In the genomic region with DNA sequence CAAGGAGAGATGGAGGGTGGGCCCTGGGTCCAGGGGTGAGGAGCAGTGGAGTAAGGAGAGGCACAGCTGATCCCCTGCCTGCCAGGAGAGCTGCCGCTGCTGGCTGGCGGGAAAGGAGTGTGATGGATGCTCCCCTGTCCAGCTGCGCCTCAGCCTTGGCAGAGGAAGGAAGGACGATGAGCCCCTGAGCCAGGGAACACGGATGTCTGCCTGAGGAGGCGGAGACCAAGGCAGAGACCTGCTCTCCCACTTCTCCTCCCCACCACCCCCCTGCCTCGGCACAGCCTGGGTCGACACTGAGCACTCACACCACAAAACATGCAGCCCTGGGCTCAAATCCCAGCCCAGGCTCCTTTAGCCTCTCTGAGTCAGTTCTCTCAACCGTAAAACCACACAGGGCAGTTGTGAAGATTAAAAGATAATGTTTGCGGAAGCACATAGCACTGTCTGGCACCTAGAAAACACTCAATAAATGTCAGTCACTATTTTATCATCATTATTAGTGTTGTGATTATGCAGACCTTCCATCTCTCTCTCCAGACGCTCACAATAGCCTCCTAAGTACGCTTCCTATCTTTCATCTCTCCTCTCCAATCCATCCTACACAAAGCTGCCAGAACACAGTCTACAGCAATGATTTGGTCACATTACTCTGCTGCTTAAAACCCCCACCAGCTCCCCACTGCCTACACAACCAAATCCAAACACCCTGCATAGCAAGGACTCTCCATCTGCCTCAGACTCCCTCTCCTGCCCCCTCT, we compare ENCODE assay signal across 8 cellular contexts. TPM values are rescaled to one million over a fixed set of nuclear protein-coding genes. Genes with fewer than 3 reads are reported as not detected.
DNase-seq lines count a peak whose midpoint lies in the region; ATAC-seq, FAIRE-seq and TF ChIP-seq lines count a peak whose summit lies in the region.

No MANE protein-coding gene starts in this region.

- H3K4me1 Mint-ChIP-seq in effector memory CD8-positive, alpha-beta T cell (ENCODE audit: low read depth in 2 of 2): peaks cover 6 to 14% of the 10 kb centered on the region in 2 donors
- peaks cover 7% of the 10 kb centered on the region for H3K4me1 Mint-ChIP-seq in progenitor cell of endocrine pancreas (ENCODE audit: low read depth)

- H3K9me3 Mint-ChIP-seq in activated naive CD4-positive, alpha-beta T cell treated with anti-CD3 and anti-CD28 coated beads, Interleukin-2, amount 50 U/mL, for 72 hours: no peaks in the 10 kb centered on the region
- no peaks in the 10 kb centered on the region for H3K9me3 Mint-ChIP-seq in effector memory CD8-positive, alpha-beta T cell
- no peaks in the 10 kb centered on the region for H3K9me3 Mint-ChIP-seq in progenitor cell of endocrine pancreas (ENCODE audit: low read depth)

- H3K4me3 ChIP-seq in OCI-LY1 (ENCODE audit: low read depth, low read length, poor library complexity, severe bottlenecking) (peak overlapping the region; percentile 9), pancreas (no peak overlapping the region)

- peak overlapping the region; percentile 48 for H3K4me2 ChIP-seq in OCI-LY1 (ENCODE audit: low read length)

- H3K9me3 ChIP-seq in OCI-LY1 (ENCODE audit: low read length): no peaks in the 10 kb centered on the region
- H3K9me3 ChIP-seq in pancreas: no peaks in the 10 kb centered on the region

- H3K27ac ChIP-seq in OCI-LY1 (ENCODE audit: low read depth, low read length, poor library complexity, severe bottlenecking) (peak overlapping the region; percentile 37), pancreas (no peak overlapping the region)

- TF ChIP-seq CTCF in OCI-LY1 (IDR thresholded peaks at IDR 0.05; ENCODE audit: low read length) (no peak), pancreas (IDR thresholded peaks at IDR 0.05) (no peak), progenitor cell of endocrine pancreas (IDR thresholded peaks at IDR 0.05; ENCODE audit: unreplicated experiment) (no peak)

- H4K20me1 ChIP-seq in OCI-LY1 (ENCODE audit: insufficient read depth, low read length): no peaks in the 10 kb centered on the region

- H2AFZ ChIP-seq in OCI-LY1 (ENCODE audit: low read length): no peak overlapping the region

- peak overlapping the region in 1 of 2 donors; percentile 43 for H3K4me3 Mint-ChIP-seq in effector memory CD8-positive, alpha-beta T cell
- H3K4me3 Mint-ChIP-seq in progenitor cell of endocrine pancreas (ENCODE audit: low read depth): no peak overlapping the region

- H3K79me2 ChIP-seq in OCI-LY1 (ENCODE audit: insufficient read depth, low read length): no peaks in the 10 kb centered on the region

- H3K36me3 ChIP-seq in OCI-LY1 (ENCODE audit: insufficient read depth, low read length) (no peaks in the 10 kb centered on the region), pancreas (no peaks in the 10 kb centered on the region)

- no peaks in the 10 kb centered on the region for H3K9me2 ChIP-seq in OCI-LY1 (ENCODE audit: low read depth, low read length)

- H3K27me3 ChIP-seq in OCI-LY1 (ENCODE audit: insufficient read depth, low read length) (peaks cover 5% of the 10 kb centered on the region; the same call in 1 of the 2 replicates), pancreas (no peaks in the 10 kb centered on the region)

- WGBS in pancreas, 2 donors: 57 to 60% methylated on average over 9 to 12 of the region's 12 CpGs

- peak overlapping the region in 1 of 2 donors; percentile 42 for H3K27ac Mint-ChIP-seq in activated naive CD4-positive, alpha-beta T cell treated with anti-CD3 and anti-CD28 coated beads, Interleukin-2, amount 50 U/mL, for 72 hours
- H3K27ac Mint-ChIP-seq in effector memory CD8-positive, alpha-beta T cell: peak overlapping the region; percentile 4 to 45
- no peak overlapping the region for H3K27ac Mint-ChIP-seq in progenitor cell of endocrine pancreas

- peak; percentile 52 to 85 for ATAC-seq in activated naive CD4-positive, alpha-beta T cell treated with anti-CD3 and anti-CD28 coated beads, Interleukin-2, amount 50 U/mL, for 72 hours
- ATAC-seq in HG03108 (IDR thresholded peaks at IDR 0.05; ENCODE audit: unreplicated experiment): peak; percentile 47
- no peak for ATAC-seq in effector memory CD8-positive, alpha-beta T cell (replicated peaks)
- peak in 3 of 4 donors; percentile 35 to 72 (median 42) for ATAC-seq in pancreas

- H3K4me1 ChIP-seq in OCI-LY1 (ENCODE audit: insufficient read depth, low read length, severe bottlenecking) (peaks cover 22% of the 10 kb centered on the region), pancreas (no peaks in the 10 kb centered on the region)

- intact Hi-C loops in pancreas (cut with DNase I): no loop called here

- H3K27me3 Mint-ChIP-seq in effector memory CD8-positive, alpha-beta T cell: peaks cover 8 to 45% of the 10 kb centered on the region in 2 donors
- H3K27me3 Mint-ChIP-seq in progenitor cell of endocrine pancreas: peaks cover 33% of the 10 kb centered on the region

- no peaks in the 10 kb centered on the region for H3K36me3 Mint-ChIP-seq in activated naive CD4-positive, alpha-beta T cell treated with anti-CD3 and anti-CD28 coated beads, Interleukin-2, amount 50 U/mL, for 72 hours
- H3K36me3 Mint-ChIP-seq in effector memory CD8-positive, alpha-beta T cell (ENCODE audit: insufficient read depth): no peaks in the 10 kb centered on the region
- no peaks in the 10 kb centered on the region for H3K36me3 Mint-ChIP-seq in progenitor cell of endocrine pancreas (ENCODE audit: insufficient read depth)

- DNase-seq in activated naive CD4-positive, alpha-beta T cell treated with anti-CD3 and anti-CD28 coated beads, Interleukin-2, amount 50 U/mL, for 72 hours (ENCODE audit: low spot score in 2 of 2): no peak
- DNase-seq in activated naive CD4-positive, alpha-beta T cell treated with anti-CD3 and anti-CD28 coated beads, Interleukin-2, amount 50 U/mL, for 16 hours: no peak
- peak in 1 of 3 experiments; percentile 4 for DNase-seq in effector memory CD8-positive, alpha-beta T cell
- DNase-seq in pancreas (peak in 1 of 6 donors; percentile 35), COLO829 (ENCODE audit: low spot score) (no peak), progenitor cell of endocrine pancreas (ENCODE audit: low spot score, unreplicated experiment) (no peak)

- no peaks in the 10 kb centered on the region for H3F3A ChIP-seq in OCI-LY1 (ENCODE audit: insufficient read depth, low read length)

- no peak for FAIRE-seq in pancreas (lab: Jason Lieb, UNC)

- H3K9ac ChIP-seq in OCI-LY1 (ENCODE audit: low read length): no peak overlapping the region; the same call in 1 of the 2 replicates

RNA-seq across cellular contexts. Expression of gene SEMA5B, which starts 52.2 kb away (rescaled TPM):
- total RNA-seq in activated naive CD4-positive, alpha-beta T cell treated with anti-CD3 and anti-CD28 coated beads, Interleukin-2, amount 50 U/mL, for 72 hours: not detected
- total RNA-seq in pancreas: 1 to 10 TPM in 2 of 6 donors, under 1 TPM in 4; 0.52 to 2.7 (median 0.84) TPM
- polyA plus RNA-seq in pancreas: 10 to 100 TPM in 1 of 2 donors, 1 to 10 TPM in 1; 3.5 to 11.0 TPM
- total RNA-seq in progenitor cell of endocrine pancreas: 4.2 and 5.9 TPM in 2 replicates
